Comparison of ENCODE assay signal across 8 cellular contexts in genomic region chr3:98329392-98330124, GRCh38. TPM values are rescaled to one million over a fixed set of nuclear protein-coding genes. Genes with fewer than 3 reads are reported as not detected.
DNase-seq lines count a peak whose midpoint lies in the region; ATAC-seq and TF ChIP-seq lines count a peak whose summit lies in the region.

No MANE protein-coding gene starts in this region.

- no peaks in the 10 kb centered on the region for H3K36me3 Mint-ChIP-seq in HFFc6 (ENCODE audit: low read depth)
- H3K36me3 Mint-ChIP-seq in chondrocyte (ENCODE audit: low read depth) = no peaks in the 10 kb centered on the region

- H3K4me1 ChIP-seq in left lung = no peaks in the 10 kb centered on the region

- ATAC-seq in left lung = peak; percentile 88

- intact Hi-C loops in left lung (cut with DNase I) = loop anchor here in 1 of 2 donors (2.0 kb wide), 1 partner anchor 289 kb away; no protein-coding TSS in a partner anchor

- no peaks in the 10 kb centered on the region for H3K9me3 ChIP-seq in left lung

- no peak overlapping the region for H3K4me3 ChIP-seq in GM12864 (ENCODE audit: low read depth, low read length)
- no peak overlapping the region for H3K4me3 ChIP-seq in left lung

- H3K36me3 ChIP-seq in left lung = no peaks in the 10 kb centered on the region

- H3K27ac Mint-ChIP-seq in HFFc6 (no peak overlapping the region), chondrocyte (ENCODE audit: unreplicated experiment) (no peak overlapping the region)

- H3K27me3 ChIP-seq in left lung = peaks cover 0 to 9% of the 10 kb centered on the region in 2 donors

- TF ChIP-seq CTCF in GM12864 (IDR thresholded peaks at IDR 0.05; ENCODE audit: low read depth, low read length, missing control alignments) = peak; percentile 85
- TF ChIP-seq CTCF in HFFc6 (IDR thresholded peaks at IDR 0.05) = peak; percentile 81
- TF ChIP-seq CTCF in chondrocyte (IDR thresholded peaks at IDR 0.05) = peak; percentile 85
- TF ChIP-seq CTCF in left lung (IDR thresholded peaks at IDR 0.05) = peak; percentile 33 to 77

- DNase-seq in A172 (ENCODE audit: low spot score) (peak; percentile 38), GM12864 (ENCODE audit: low read depth) (peak; percentile 21), HFFc6 (peak; percentile 32), NAMALWA (ENCODE audit: low spot score) (peak; percentile 67), UCSD-AML1 (lab: John Stamatoyannopoulos, UW; ENCODE audit: unreplicated experiment) (peak; percentile 15), chondrocyte (ENCODE audit: low spot score) (no peak), left lung (no peak)
- DNase-seq in stimulated activated CD8-positive, alpha-beta memory T cell treated with anti-CD3 and anti-CD28 coated beads, Interleukin-7, amount 100 ng/mL, for 24 hours (ENCODE audit: low read depth) = peak; percentile 14

- no peaks in the 10 kb centered on the region; the same call in 1 of the 2 replicates for H3K27me3 Mint-ChIP-seq in HFFc6 (ENCODE audit: insufficient read depth)
- H3K27me3 Mint-ChIP-seq in chondrocyte (ENCODE audit: low read depth) = peaks cover 46% of the 10 kb centered on the region

- H3K4me3 Mint-ChIP-seq in HFFc6 (no peak overlapping the region), chondrocyte (ENCODE audit: unreplicated experiment) (no peak overlapping the region)

- no peak overlapping the region for H3K27ac ChIP-seq in left lung

- H3K9me3 Mint-ChIP-seq in HFFc6 (no peaks in the 10 kb centered on the region), chondrocyte (ENCODE audit: low read depth) (no peaks in the 10 kb centered on the region)

- no peaks in the 10 kb centered on the region for H3K4me1 Mint-ChIP-seq in HFFc6 (ENCODE audit: low read depth)
- H3K4me1 Mint-ChIP-seq in chondrocyte (ENCODE audit: low read depth) = peaks cover 10% of the 10 kb centered on the region

RNA-seq across cellular contexts. Expression of gene OR5K4, which starts 24.1 kb away (rescaled TPM):
- not detected in 2 replicates for total RNA-seq in A172 (2014; rRNA removed; shearing (Covaris generic))
- total RNA-seq in HFFc6 (2021; fragmentation: NEBNext Ultra II Directional; extraction: Animal tissue kit (Norgen Biotek cat#: 25700)) = not detected
- not detected in 3 replicates for total RNA-seq in chondrocyte
- not detected for total RNA-seq in left lung

RNA-seq across cellular contexts. Expression of gene OR5H2, which starts 47.3 kb away (rescaled TPM):
- total RNA-seq in A172 (2014; rRNA removed; shearing (Covaris generic)) = not detected in 2 replicates
- not detected for total RNA-seq in HFFc6 (2021; fragmentation: NEBNext Ultra II Directional; extraction: Animal tissue kit (Norgen Biotek cat#: 25700))
- not detected in 3 replicates for total RNA-seq in chondrocyte
- not detected for total RNA-seq in left lung

Comparison
In these comparisons a context has a peak if more than half of its experiments do, and no peak if none do; other contexts are left out.
1. DNase-seq: peak in A172 (single experiment), GM12864 (single experiment), HFFc6 (single experiment), NAMALWA (single experiment), UCSD-AML1 (single experiment) and stimulated activated CD8-positive, alpha-beta memory T cell treated with anti-CD3 and anti-CD28 coated beads, Interleukin-7, amount 100 ng/mL, for 24 hours (single experiment); none in chondrocyte (single experiment) and left lung (0 of 2).
2. Peak in every context shown above with its lines, with median percentiles within 50 percentile points of each other: CTCF ChIP-seq.